ENCODE assay signal across 18 cellular contexts in the genomic region with DNA sequence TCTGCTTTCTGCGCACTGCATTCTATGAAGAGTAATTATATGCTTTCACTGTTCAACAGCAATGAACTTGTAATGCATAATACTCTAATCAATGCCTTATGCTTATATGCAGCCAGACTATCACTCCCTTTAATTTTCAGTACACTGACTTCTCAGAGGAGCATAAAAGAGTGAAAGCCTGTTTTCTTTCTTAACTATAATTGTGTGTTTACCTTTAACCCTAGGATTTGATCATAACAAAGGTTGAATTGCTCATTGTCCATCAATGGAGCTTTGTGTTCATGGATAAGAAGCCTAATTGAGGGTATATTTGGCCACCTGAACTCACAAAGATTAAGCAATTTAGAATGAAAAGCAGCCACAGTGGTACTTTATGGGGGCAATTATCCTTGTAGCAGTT.
DNase-seq lines count a peak whose midpoint lies in the region; ATAC-seq and TF ChIP-seq lines count a peak whose summit lies in the region.
"Had no signal": no experiment of that assay in that cellular context is flagged by ENCODE, and none has a peak within 500 bp of the region (broad histone marks: within the 10 kb centered on the region; RNA-seq: fewer than 3 reads in every experiment).

No MANE protein-coding gene starts in this region.

- intact Hi-C loops in sciatic nerve (cut with DNase I) (no loop called here), natural killer cell (cut with micrococcal nuclease) (no loop called here)

- DNase-seq in NCI-H1092 treated with DMSO at 0.1 percent for 48 hours (lab: John Stamatoyannopoulos, UW) = peak; percentile 66
- DNase-seq in NCI-H1930 (lab: John Stamatoyannopoulos, UW) = peak; percentile 84 to 89
- peak; percentile 95 for DNase-seq in NCI-H69 (lab: John Stamatoyannopoulos, UW)
- DNase-seq in sciatic nerve (ENCODE audit: low spot score) = no peak
- DNase-seq in natural killer cell = no peak
- DNase-seq in activated CD4-positive, alpha-beta T cell treated with anti-CD3 and anti-CD28 coated beads for 1 hour = no peak
- DNase-seq: ACHN; CD4-positive, alpha-beta T cell; KG1; MG63; NCI-H1694 treated with DMSO at 0.1 percent for 48 hours; NCI-H446 treated with DMSO at 0.1 percent for 48 hours; OCI-M1; RPMI8226; SJCRH30 had no signal

- H3K27ac Mint-ChIP-seq in natural killer cell = no peak overlapping the region
- H3K27ac Mint-ChIP-seq: B cell; CD4-positive, alpha-beta T cell; T-helper 2 cell treated with Interferon-gamma antibody and Interleukin-4, amounts not matched to agents 5 μg/mL and 100 μg/mL, for 36 hours had no signal

- H3K9me3 Mint-ChIP-seq in natural killer cell = peaks cover 7 to 15% of the 10 kb centered on the region in 2 donors

- TF ChIP-seq CTCF in natural killer cell (IDR thresholded peaks at IDR 0.05) = no peak

- ATAC-seq in sciatic nerve (peak; percentile 71), natural killer cell (no peak), GM18517 (IDR thresholded peaks at IDR 0.05; ENCODE audit: unreplicated experiment) (no peak)

- no peaks in the 10 kb centered on the region for H3K4me1 Mint-ChIP-seq in natural killer cell
- H3K4me1 Mint-ChIP-seq: B cell had no signal

- no peaks in the 10 kb centered on the region for H3K27me3 Mint-ChIP-seq in natural killer cell (ENCODE audit: low read depth in 2 of 2)
- H3K27me3 Mint-ChIP-seq: B cell; CD4-positive, alpha-beta T cell had no signal

- H3K36me3 Mint-ChIP-seq in natural killer cell = no peaks in the 10 kb centered on the region

- no peak overlapping the region for H3K4me3 Mint-ChIP-seq in natural killer cell
- H3K4me3 Mint-ChIP-seq: B cell; CD4-positive, alpha-beta T cell; T-helper 2 cell treated with Interferon-gamma antibody and Interleukin-4, amounts not matched to agents 5 μg/mL and 100 μg/mL, for 36 hours had no signal

Comparison
In these comparisons a context has a peak if more than half of its experiments do, and no peak if none do; other contexts are left out.
1. DNase-seq: peak in NCI-H1092 treated with DMSO at 0.1 percent for 48 hours (single experiment), NCI-H1930 (2 of 2) and NCI-H69 (single experiment); none in sciatic nerve (single experiment), natural killer cell (single experiment) and activated CD4-positive, alpha-beta T cell treated with anti-CD3 and anti-CD28 coated beads for 1 hour (single experiment).